1 cellular context compared by ENCODE assay signal in the genomic region with DNA sequence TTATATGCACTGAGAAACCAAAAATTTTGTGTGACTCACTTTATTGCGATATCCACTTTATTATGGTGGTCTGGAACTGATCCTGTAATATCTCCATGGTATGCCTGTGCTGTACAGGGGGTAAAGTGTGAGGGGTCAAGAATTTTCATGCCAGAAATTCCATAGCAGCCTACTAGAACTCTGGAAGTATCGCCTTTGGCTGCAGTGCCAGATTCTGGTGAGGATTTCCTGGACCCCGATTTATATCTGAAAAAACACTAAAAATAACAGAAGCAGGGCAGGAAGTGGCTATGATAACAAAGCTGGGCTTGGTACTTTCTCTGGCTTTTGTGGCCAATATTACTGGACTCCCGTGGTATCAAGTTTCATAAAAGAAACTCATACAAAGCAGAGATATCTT.
TF ChIP-seq lines count a peak whose summit lies in the region.

No MANE protein-coding gene starts in this region.

TF ChIP-seq in endothelial cell of umbilical vein, 7 proteins besides CTCF, POLR2A, EP300 and RAD21 (continued from another document):
- TF ChIP-seq EZH2 (IDR thresholded peaks at IDR 0.05; ENCODE audit: borderline replicate concordance, low read depth, low read length, severe bottlenecking) (no peak), FOS (IDR thresholded peaks at IDR 0.05; ENCODE audit: borderline replicate concordance, insufficient read depth, low read length) (peak; percentile 37), GATA2 (IDR thresholded peaks at IDR 0.05; ENCODE audit: insufficient read depth, insufficient read length, low read depth, low read length) (peak; percentile 94), JUN (IDR thresholded peaks at IDR 0.05; ENCODE audit: borderline replicate concordance, insufficient read depth, insufficient read length, low read depth) (no peak), MYC (IDR thresholded peaks at IDR 0.05; ENCODE audit: low read depth, low read length) (no peak)
- TF ChIP-seq, protein P1, sequence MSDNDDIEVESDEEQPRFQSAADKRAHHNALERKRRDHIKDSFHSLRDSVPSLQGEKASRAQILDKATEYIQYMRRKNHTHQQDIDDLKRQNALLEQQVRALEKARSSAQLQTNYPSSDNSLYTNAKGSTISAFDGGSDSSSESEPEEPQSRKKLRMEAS (IDR thresholded peaks at IDR 0.05; ENCODE audit: insufficient read depth, insufficient read length), result no peak
